Comparison of ENCODE assay signal across 8 cellular contexts in the genomic region with DNA sequence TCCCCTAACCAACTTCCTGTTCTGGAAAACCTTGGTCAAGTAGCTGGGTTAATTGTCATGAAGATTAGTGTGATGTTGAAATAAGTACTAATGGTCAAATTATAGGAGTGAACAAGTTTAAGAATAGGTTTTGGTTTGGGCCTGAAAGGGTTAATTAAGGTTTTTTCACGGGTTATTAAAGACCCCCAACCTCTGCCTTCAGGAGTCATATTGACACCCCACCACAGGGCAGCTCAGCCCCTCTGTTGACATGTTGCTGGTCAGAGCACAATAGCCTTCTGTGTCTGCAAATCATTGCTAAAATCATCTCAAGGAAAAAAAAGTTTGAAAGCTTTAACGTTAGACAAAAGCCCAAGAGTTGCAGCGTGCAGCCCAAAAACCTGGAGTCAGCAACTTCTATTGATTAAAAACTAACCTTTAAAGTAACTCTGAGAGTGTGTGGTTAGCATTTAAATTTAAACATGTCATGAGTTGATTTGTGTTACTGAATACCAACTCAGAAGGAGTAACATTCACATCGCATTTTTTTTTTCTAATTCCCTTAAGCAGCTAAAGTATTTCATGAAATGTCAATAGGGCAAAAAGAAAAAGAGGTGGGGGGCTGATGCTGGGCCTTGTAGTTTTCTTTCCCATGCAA.
DNase-seq lines count a peak whose midpoint lies in the region; ATAC-seq, FAIRE-seq and TF ChIP-seq lines count a peak whose summit lies in the region.

No MANE protein-coding gene starts in this region.

- ATAC-seq in CD8-positive, alpha-beta T cell: peak; percentile 10
- no peak for ATAC-seq in RWPE2 (ENCODE audit: low read depth)

- peak overlapping the region; percentile 71 for H3K27ac Mint-ChIP-seq in CD8-positive, alpha-beta T cell

- no peaks in the 10 kb centered on the region for H3K36me3 ChIP-seq in CD8-positive, alpha-beta T cell (ENCODE audit: insufficient read depth, low read length)
- peaks cover 14% of the 10 kb centered on the region; the same call in 1 of the 2 replicates for H3K36me3 ChIP-seq in RWPE2 (ENCODE audit: low read depth)
- no peaks in the 10 kb centered on the region for H3K36me3 ChIP-seq in parathyroid adenoma (ENCODE audit: control insufficient read depth, insufficient read depth, low read length)

- H2AFZ ChIP-seq in parathyroid adenoma: no peak overlapping the region

- no peak for TF ChIP-seq CTCF in CD8-positive, alpha-beta T cell (IDR thresholded peaks at IDR 0.05)
- TF ChIP-seq CTCF in RWPE2 (IDR thresholded peaks at IDR 0.05; ENCODE audit: poor library complexity, severe bottlenecking): no peak
- no peak for TF ChIP-seq CTCF in parathyroid adenoma (IDR thresholded peaks at IDR 0.05)

- no peaks in the 10 kb centered on the region for H3K9me3 Mint-ChIP-seq in CD8-positive, alpha-beta T cell

- POLR2A ChIA-PET in CD8-positive, alpha-beta T cell (lab: Charles Lee): interaction anchor here (0.8 kb wide), 1 partner anchor 468 kb away, joined by 3 read pairs; no protein-coding TSS in a partner anchor

- DNase-seq in CD8-positive, alpha-beta T cell: no peak
- DNase-seq in RWPE2 (ENCODE audit: low spot score): no peak
- no peak for DNase-seq in epithelial cell of prostate (ENCODE audit: low read depth, low spot score)
- no peak for DNase-seq in RCC 7860 (ENCODE audit: low spot score)
- DNase-seq in NCI-H187 (lab: John Stamatoyannopoulos, UW): no peak
- no peak for DNase-seq in activated effector memory CD4-positive, alpha-beta T cell treated with anti-CD3 and anti-CD28 coated beads, Interleukin-2, amount 50 U/mL, for 16 hours
- no peak for DNase-seq in anterior cingulate cortex (lab: John Stamatoyannopoulos, UW)

- H3K27me3 ChIP-seq in CD8-positive, alpha-beta T cell (ENCODE audit: insufficient read depth, low read length): no peaks in the 10 kb centered on the region
- H3K27me3 ChIP-seq in RWPE2 (ENCODE audit: insufficient read depth, poor library complexity, severe bottlenecking) (no peaks in the 10 kb centered on the region), parathyroid adenoma (ENCODE audit: control insufficient read depth, insufficient read depth, low read length) (no peaks in the 10 kb centered on the region)

- FAIRE-seq in RCC 7860 (lab: Jason Lieb, UNC): no peak

- H3K9ac ChIP-seq in parathyroid adenoma: no peak overlapping the region

- peaks cover 5% of the 10 kb centered on the region for H3K36me3 Mint-ChIP-seq in CD8-positive, alpha-beta T cell

- peaks cover 10% of the 10 kb centered on the region for H3K4me1 Mint-ChIP-seq in CD8-positive, alpha-beta T cell (ENCODE audit: low read depth)

- peak overlapping the region; percentile 33 for H3K4me2 ChIP-seq in parathyroid adenoma (ENCODE audit: low read length)

- H3K4me3 Mint-ChIP-seq in CD8-positive, alpha-beta T cell: no peak overlapping the region

- CTCF ChIA-PET in CD8-positive, alpha-beta T cell (lab: Charles Lee): interaction anchor here (0.6 to 4.1 kb wide), 9 partner anchors 390 to 1482 kb away, joined by 3 to 43 read pairs (median 3); no protein-coding TSS in a partner anchor

- H3K27me3 Mint-ChIP-seq in CD8-positive, alpha-beta T cell (ENCODE audit: low read depth): no peaks in the 10 kb centered on the region

- intact Hi-C loops in CD8-positive, alpha-beta T cell (cut with DNase I, micrococcal nuclease): loop anchor here (2.0 to 5.0 kb wide), 4 partner anchors 400 to 1476 kb away; no protein-coding TSS in a partner anchor

- no peak overlapping the region for H3K4me3 ChIP-seq in CD8-positive, alpha-beta T cell (ENCODE audit: low read depth, low read length)
- no peak overlapping the region for H3K4me3 ChIP-seq in RWPE2 (ENCODE audit: severe bottlenecking)
- peak overlapping the region; percentile 36 for H3K4me3 ChIP-seq in parathyroid adenoma (ENCODE audit: low read depth, low read length)

- H3K4me1 ChIP-seq in CD8-positive, alpha-beta T cell (ENCODE audit: insufficient read depth, low read length): no peaks in the 10 kb centered on the region
- peaks cover 39% of the 10 kb centered on the region for H3K4me1 ChIP-seq in RWPE2 (ENCODE audit: insufficient read depth, poor library complexity, severe bottlenecking)
- peaks cover 24% of the 10 kb centered on the region for H3K4me1 ChIP-seq in parathyroid adenoma

- H3K9me3 ChIP-seq in CD8-positive, alpha-beta T cell (ENCODE audit: low read length): no peaks in the 10 kb centered on the region
- no peaks in the 10 kb centered on the region for H3K9me3 ChIP-seq in RWPE2 (ENCODE audit: severe bottlenecking)
- H3K9me3 ChIP-seq in parathyroid adenoma (ENCODE audit: control insufficient read depth, low read length): no peaks in the 10 kb centered on the region

- no peak overlapping the region for H3K27ac ChIP-seq in CD8-positive, alpha-beta T cell (ENCODE audit: low read depth, low read length)
- peak overlapping the region; percentile 77 for H3K27ac ChIP-seq in RWPE2 (ENCODE audit: poor library complexity, severe bottlenecking)
- H3K27ac ChIP-seq in epithelial cell of prostate: peak overlapping the region; percentile 57
- H3K27ac ChIP-seq in parathyroid adenoma: peak overlapping the region; percentile 55

- no peaks in the 10 kb centered on the region for H3K79me2 ChIP-seq in parathyroid adenoma
